Comparison of ENCODE assay signal across 26 cellular contexts in genomic region chr17:43039646-43040045, GRCh38.
"Had no signal": no experiment of that assay in that cellular context is flagged by ENCODE, and none has a peak within 500 bp of the region (broad histone marks: within the 10 kb centered on the region; RNA-seq: fewer than 3 reads in every experiment).

No MANE protein-coding gene starts in this region.

- H3K27ac ChIP-seq: coronary artery, heart left ventricle, hepatocyte, left lung, ovary, thyroid gland, vagina had no signal

- DNase-seq: dermis blood vessel endothelial cell; effector memory CD4-positive, alpha-beta T cell; heart left ventricle; kidney; left lung; mesenchymal stem cell; midbrain; naive thymus-derived CD4-positive, alpha-beta T cell; occipital lobe; ovary; stimulated activated CD4-positive, alpha-beta T cell treated with anti-CD3 and anti-CD28 coated beads, Interleukin-12 subunit alpha, Interleukin-12 subunit beta, amount 100 ng/mL, for 4 hours; stimulated activated CD4-positive, alpha-beta T cell treated with anti-CD3 and anti-CD28 coated beads, Interleukin-1b, Interleukin-23, amount 100 ng/mL, for 48 hours; stimulated activated CD4-positive, alpha-beta T cell treated with anti-CD3 and anti-CD28 coated beads, Interleukin-4, amount 100 ng/mL, for 1 hour; stimulated activated CD8-positive, alpha-beta memory T cell treated with anti-CD3 and anti-CD28 coated beads, Interleukin-4, amount 100 ng/mL, for 48 hours; stimulated activated naive CD4-positive, alpha-beta T cell; stimulated activated naive CD8-positive, alpha-beta T cell treated with anti-CD3 and anti-CD28 coated beads, Interleukin-15, amount 100 ng/mL, for 72 hours; thyroid gland; trophoblast cell had no signal

- H3K4me1 Mint-ChIP-seq: stimulated activated naive CD8-positive, alpha-beta T cell treated with anti-CD3 and anti-CD28 coated beads, Interleukin-15, amount 100 ng/mL, for 72 hours had no signal

- ATAC-seq: heart left ventricle; left lung; naive thymus-derived CD4-positive, alpha-beta T cell; sciatic nerve; stimulated activated naive CD8-positive, alpha-beta T cell treated with anti-CD3 and anti-CD28 coated beads, Interleukin-15, amount 100 ng/mL, for 72 hours had no signal

- H3K4me2 ChIP-seq: hepatocyte, smooth muscle cell had no signal

- H3K9me3 ChIP-seq: heart left ventricle, left lung, ovary, thyroid gland, vagina had no signal

- H3K79me2 ChIP-seq: hepatocyte had no signal

- H3K4me3 Mint-ChIP-seq: naive thymus-derived CD4-positive, alpha-beta T cell; nephron; stimulated activated naive CD8-positive, alpha-beta T cell treated with anti-CD3 and anti-CD28 coated beads, Interleukin-15, amount 100 ng/mL, for 72 hours had no signal

- H3K27ac Mint-ChIP-seq: naive thymus-derived CD4-positive, alpha-beta T cell; nephron had no signal

- H3K36me3 ChIP-seq: heart left ventricle, left lung, ovary, thyroid gland, vagina had no signal

- H3K27me3 Mint-ChIP-seq: naive thymus-derived CD4-positive, alpha-beta T cell; stimulated activated naive CD8-positive, alpha-beta T cell treated with anti-CD3 and anti-CD28 coated beads, Interleukin-15, amount 100 ng/mL, for 72 hours had no signal

- H2AFZ ChIP-seq: hepatocyte had no signal

- H3K4me1 ChIP-seq: heart left ventricle, left lung, thyroid gland, vagina had no signal

- H3K4me3 ChIP-seq: coronary artery, heart left ventricle, hepatocyte, left lung, ovary, smooth muscle cell, thyroid gland, vagina had no signal

- FAIRE-seq: endometrium, frontal cortex, kidney had no signal

- H3K9me3 Mint-ChIP-seq: nephron; stimulated activated naive CD8-positive, alpha-beta T cell treated with anti-CD3 and anti-CD28 coated beads, Interleukin-15, amount 100 ng/mL, for 72 hours had no signal

- H3K36me3 Mint-ChIP-seq: naive thymus-derived CD4-positive, alpha-beta T cell had no signal

- H3K27me3 ChIP-seq: heart left ventricle, hepatocyte, left lung, ovary, thyroid gland, vagina had no signal
